In genomic region chr15:99755692-99756409, GRCh38 we compare ENCODE assay signal across 8 cellular contexts. TPM values are rescaled to one million over a fixed set of nuclear protein-coding genes. Genes with fewer than 3 reads are reported as not detected.
DNase-seq lines count a peak whose midpoint lies in the region; ATAC-seq and TF ChIP-seq lines count a peak whose summit lies in the region.

No MANE protein-coding gene starts in this region.

- H3K27ac ChIP-seq in esophagus muscularis mucosa (replicated peaks in 1 of 4), result no peak overlapping the region
- H3K27ac ChIP-seq in naive thymus-derived CD4-positive, alpha-beta T cell (ENCODE audit: low read depth, low read length), result no peak overlapping the region
- H3K27ac ChIP-seq in aorta (ENCODE audit: low read depth in 1 of 2, low read length in 2 of 2), result no peak overlapping the region

- peaks cover 0 to 4% (median 0%) of the 10 kb centered on the region in 7 donors for H3K4me1 Mint-ChIP-seq in naive thymus-derived CD4-positive, alpha-beta T cell

- no peaks in the 10 kb centered on the region for H3K27me3 ChIP-seq in esophagus muscularis mucosa
- no peaks in the 10 kb centered on the region for H3K27me3 ChIP-seq in naive thymus-derived CD4-positive, alpha-beta T cell (ENCODE audit: control insufficient read depth in 2 of 2, insufficient read depth in 2 of 2, low read length in 2 of 2)
- no peaks in the 10 kb centered on the region for H3K27me3 ChIP-seq in aorta (ENCODE audit: control insufficient read depth in 1 of 2, insufficient read depth in 2 of 2, low read length in 1 of 2)

- TF ChIP-seq POLR2A in esophagus muscularis mucosa (IDR thresholded peaks at IDR 0.05; ENCODE audit: low read depth), result no peak

- H3K36me3 ChIP-seq in esophagus muscularis mucosa, result no peaks in the 10 kb centered on the region
- no peaks in the 10 kb centered on the region for H3K36me3 ChIP-seq in naive thymus-derived CD4-positive, alpha-beta T cell (ENCODE audit: control insufficient read depth in 2 of 3, insufficient read depth in 3 of 3, low read length in 3 of 3)
- no peaks in the 10 kb centered on the region for H3K36me3 ChIP-seq in aorta (ENCODE audit: control insufficient read depth in 1 of 2, insufficient read depth in 2 of 2, low read length in 1 of 2)

- no peaks in the 10 kb centered on the region for H3K9me3 ChIP-seq in esophagus muscularis mucosa
- H3K9me3 ChIP-seq in naive thymus-derived CD4-positive, alpha-beta T cell (ENCODE audit: control insufficient read depth in 2 of 3, low read length in 3 of 3), result no peaks in the 10 kb centered on the region
- H3K9me3 ChIP-seq in aorta (ENCODE audit: control insufficient read depth, low read length), result no peaks in the 10 kb centered on the region

- DNase-seq in DMS114 treated with DMSO at 0.1 percent for 48 hours (lab: John Stamatoyannopoulos, UW; ENCODE audit: unreplicated experiment), result peak; percentile 68
- DNase-seq in NCI-H446 (lab: John Stamatoyannopoulos, UW), result peak; percentile 18 to 71
- DNase-seq in activated CD4-positive, alpha-beta T cell treated with anti-CD3 and anti-CD28 coated beads for 4 hours, result peak; percentile 24 to 35
- no peak for DNase-seq in esophagus muscularis mucosa (ENCODE audit: extremely low spot score)
- peak in 8 of 9 donors; percentile 29 to 72 (median 62) for DNase-seq in naive thymus-derived CD4-positive, alpha-beta T cell
- DNase-seq in aorta, result peak in 1 of 2 donors; percentile 61

- TF ChIP-seq EP300 in esophagus muscularis mucosa (IDR thresholded peaks at IDR 0.05), result no peak

- POLR2A ChIA-PET in naive thymus-derived CD4-positive, alpha-beta T cell (lab: Charles Lee), result interaction anchor here (2.2 kb wide), 1 partner anchor 22 kb away, joined by 9 read pairs; the partner anchor contains the start of gene LYSMD4

- H3K36me3 Mint-ChIP-seq in naive thymus-derived CD4-positive, alpha-beta T cell, result no peaks in the 10 kb centered on the region

- 14% methylated on average over 7 of the region's 7 CpGs for WGBS in esophagus muscularis mucosa
- 5 to 9% methylated on average over 7 of the region's 7 CpGs for WGBS in aorta, 2 donors

- peak overlapping the region in 1 of 9 donors; percentile 10 for H3K27ac Mint-ChIP-seq in naive thymus-derived CD4-positive, alpha-beta T cell

- no peaks in the 10 kb centered on the region for H3K9me3 Mint-ChIP-seq in naive thymus-derived CD4-positive, alpha-beta T cell

- CTCF ChIA-PET in naive thymus-derived CD4-positive, alpha-beta T cell (lab: Charles Lee), result interaction anchor here (0.6 to 4.5 kb wide), 14 partner anchors 16 to 488 kb away, joined by 3 to 49 read pairs (median 4); partner anchors contain the start of gene LYSMD4

- H3K27me3 Mint-ChIP-seq in naive thymus-derived CD4-positive, alpha-beta T cell, result peaks cover 0 to 5% (median 0%) of the 10 kb centered on the region in 5 donors

- no peak overlapping the region for H3K4me3 Mint-ChIP-seq in naive thymus-derived CD4-positive, alpha-beta T cell

- TF ChIP-seq CTCF in esophagus muscularis mucosa (IDR thresholded peaks at IDR 0.05), result peak; percentile 76 to 87 (median 76)

- H3K4me3 ChIP-seq in esophagus muscularis mucosa (no peak overlapping the region), aorta (ENCODE audit: low read length in 2 of 2) (no peak overlapping the region)
- no peak overlapping the region for H3K4me3 ChIP-seq in naive thymus-derived CD4-positive, alpha-beta T cell (ENCODE audit: low read length)

- intact Hi-C loops in esophagus muscularis mucosa (cut with DNase I), result loop anchor here (5.0 kb wide), 1 partner anchor 484 kb away; no protein-coding TSS in a partner anchor
- intact Hi-C loops in naive thymus-derived CD4-positive, alpha-beta T cell (cut with micrococcal nuclease), result loop anchor here (1.0 to 10.0 kb wide), 7 partner anchors 23 to 655 kb away; partner anchors contain the start of gene LYSMD4 (in 2 of the 2)
- intact Hi-C loops in aorta (cut with DNase I), result loop anchor here in 1 of 2 donors (2.0 kb wide), 1 partner anchor 483 kb away; no protein-coding TSS in a partner anchor

- H3K4me1 ChIP-seq in esophagus muscularis mucosa (peaks cover 0 to 5% (median 3%) of the 10 kb centered on the region in 4 donors), aorta (ENCODE audit: control insufficient read depth in 1 of 2, insufficient read depth in 2 of 2, low read length in 2 of 2) (no peaks in the 10 kb centered on the region)
- H3K4me1 ChIP-seq in naive thymus-derived CD4-positive, alpha-beta T cell (ENCODE audit: control insufficient read depth in 2 of 2, insufficient read depth in 2 of 2, low read length in 2 of 2), result no peaks in the 10 kb centered on the region

- ATAC-seq in GM19397 (IDR thresholded peaks at IDR 0.05; ENCODE audit: unreplicated experiment), result peak; percentile 78
- peak; percentile 93 for ATAC-seq in HG03354 (IDR thresholded peaks at IDR 0.05; ENCODE audit: poor library complexity, severe bottlenecking, unreplicated experiment)
- peak; percentile 86 for ATAC-seq in naive thymus-derived CD4-positive, alpha-beta T cell
- peak; percentile 78 for ATAC-seq in aorta (ENCODE audit: low FRiP score)

RNA-seq across cellular contexts. Expression of gene LYSMD4, which starts 22.6 kb away (rescaled TPM):
- 10 to 100 TPM in 3 of 4 donors, 1 to 10 TPM in 1; 7.6 to 15.8 (median 15.2) TPM for total RNA-seq in esophagus muscularis mucosa
- 10 to 100 TPM in 4 of 5 experiments, 1 to 10 TPM in 1; 7.9 to 22.4 (median 15.4) TPM for total RNA-seq in naive thymus-derived CD4-positive, alpha-beta T cell
- 1 to 10 TPM; 8.3 to 8.8 TPM for polyA plus RNA-seq in naive thymus-derived CD4-positive, alpha-beta T cell
- total RNA-seq in aorta, result 10 to 100 TPM in 1 of 2 donors, 1 to 10 TPM in 1; 7.7 to 14.3 TPM
- polyA plus RNA-seq in aorta, result 10 to 100 TPM in 1 of 2 donors, 1 to 10 TPM in 1; 1.9 to 12.4 TPM
